Comparison of ENCODE assay signal across 1 cellular context in genomic region chr21:42880352-42880751, GRCh38.
TF ChIP-seq lines count a peak whose summit lies in the region.

No MANE protein-coding gene starts in this region.

TF ChIP-seq in GM23338, 12 proteins besides CTCF, POLR2A, EP300 and RAD21 (continued from another document):
- TF ChIP-seq, protein P1, sequence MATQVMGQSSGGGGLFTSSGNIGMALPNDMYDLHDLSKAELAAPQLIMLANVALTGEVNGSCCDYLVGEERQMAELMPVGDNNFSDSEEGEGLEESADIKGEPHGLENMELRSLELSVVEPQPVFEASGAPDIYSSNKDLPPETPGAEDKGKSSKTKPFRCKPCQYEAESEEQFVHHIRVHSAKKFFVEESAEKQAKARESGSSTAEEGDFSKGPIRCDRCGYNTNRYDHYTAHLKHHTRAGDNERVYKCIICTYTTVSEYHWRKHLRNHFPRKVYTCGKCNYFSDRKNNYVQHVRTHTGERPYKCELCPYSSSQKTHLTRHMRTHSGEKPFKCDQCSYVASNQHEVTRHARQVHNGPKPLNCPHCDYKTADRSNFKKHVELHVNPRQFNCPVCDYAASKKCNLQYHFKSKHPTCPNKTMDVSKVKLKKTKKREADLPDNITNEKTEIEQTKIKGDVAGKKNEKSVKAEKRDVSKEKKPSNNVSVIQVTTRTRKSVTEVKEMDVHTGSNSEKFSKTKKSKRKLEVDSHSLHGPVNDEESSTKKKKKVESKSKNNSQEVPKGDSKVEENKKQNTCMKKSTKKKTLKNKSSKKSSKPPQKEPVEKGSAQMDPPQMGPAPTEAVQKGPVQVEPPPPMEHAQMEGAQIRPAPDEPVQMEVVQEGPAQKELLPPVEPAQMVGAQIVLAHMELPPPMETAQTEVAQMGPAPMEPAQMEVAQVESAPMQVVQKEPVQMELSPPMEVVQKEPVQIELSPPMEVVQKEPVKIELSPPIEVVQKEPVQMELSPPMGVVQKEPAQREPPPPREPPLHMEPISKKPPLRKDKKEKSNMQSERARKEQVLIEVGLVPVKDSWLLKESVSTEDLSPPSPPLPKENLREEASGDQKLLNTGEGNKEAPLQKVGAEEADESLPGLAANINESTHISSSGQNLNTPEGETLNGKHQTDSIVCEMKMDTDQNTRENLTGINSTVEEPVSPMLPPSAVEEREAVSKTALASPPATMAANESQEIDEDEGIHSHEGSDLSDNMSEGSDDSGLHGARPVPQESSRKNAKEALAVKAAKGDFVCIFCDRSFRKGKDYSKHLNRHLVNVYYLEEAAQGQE (IDR thresholded peaks at IDR 0.05; ENCODE audit: unreplicated experiment): no peak
- TF ChIP-seq EZH2phosphoT487 (IDR thresholded peaks at IDR 0.05; ENCODE audit: unreplicated experiment) (no peak), STAT1 (IDR thresholded peaks at IDR 0.05; ENCODE audit: unreplicated experiment) (no peak), POLR2AphosphoS5 (IDR thresholded peaks at IDR 0.05; ENCODE audit: low read depth) (no peak), EZH2 (IDR thresholded peaks at IDR 0.05; ENCODE audit: low read depth, unreplicated experiment) (no peak), JUNB (IDR thresholded peaks at IDR 0.05; ENCODE audit: unreplicated experiment) (no peak)
